ENCODE assay signal across 18 cellular contexts in genomic region chr7:135158141-135158655, GRCh38. TPM values are rescaled to one million over a fixed set of nuclear protein-coding genes. Genes with fewer than 3 reads are reported as not detected.
A peak's percentile ranks its signal among the peaks of the same experiment; 100 is the strongest.
DNase-seq lines count a peak whose midpoint lies in the region; ATAC-seq, FAIRE-seq and TF ChIP-seq lines count a peak whose summit lies in the region.
"Had no signal": no experiment of that assay in that cellular context is flagged by ENCODE, and none has a peak within 500 bp of the region (broad histone marks: within the 10 kb centered on the region; RNA-seq: fewer than 3 reads in every experiment).

No MANE protein-coding gene starts in this region.

- no peak overlapping the region for H2AFZ ChIP-seq in H1 (ENCODE audit: low read length)

- CTCF ChIA-PET in H1 (lab: Charles Lee; ENCODE audit: partially characterized antibody): interaction anchor here (1.2 to 3.5 kb wide), 2 partner anchors 11 to 75 kb away, joined by 3 to 12 read pairs; partner anchors contain the start of gene STRA8
- CTCF ChIA-PET in naive thymus-derived CD4-positive, alpha-beta T cell (lab: Charles Lee): interaction anchor here (0.6 to 1.3 kb wide), 3 partner anchors 10 to 231 kb away, joined by 3 to 5 read pairs (median 3); partner anchors contain the start of genes CYREN and TMEM140

- H4K20me1 ChIP-seq in H1 (replicated peaks in 1 of 2; ENCODE audit: control insufficient read depth in 1 of 2, insufficient read depth in 2 of 2, low read length in 2 of 2): no peaks in the 10 kb centered on the region

- no peak overlapping the region for H3K4me3 Mint-ChIP-seq in natural killer cell
- no peak overlapping the region for H3K4me3 Mint-ChIP-seq in natural killer cell treated with Interleukin-12 subunit alpha and Interleukin-12 subunit beta and Interleukin-15 and Interleukin-18, amount 100 ng/mL, for 72 hours
- H3K4me3 Mint-ChIP-seq in naive thymus-derived CD4-positive, alpha-beta T cell: no peak overlapping the region

- TF ChIP-seq CTCF in natural killer cell (IDR thresholded peaks at IDR 0.05) (no peak), H1 (IDR thresholded peaks at IDR 0.05; ENCODE audit: control extremely low read depth in 1 of 3, insufficient read depth in 1 of 3, low read depth in 1 of 3, low read length in 3 of 3) (no peak), lower lobe of right lung (IDR thresholded peaks at IDR 0.05) (no peak), vagina (IDR thresholded peaks at IDR 0.05) (no peak), body of pancreas (IDR thresholded peaks at IDR 0.05) (no peak)

- TF ChIP-seq POLR2A in H1 (IDR thresholded peaks at IDR 0.05; ENCODE audit: control extremely low read depth in 1 of 2, low read depth in 2 of 2, low read length in 2 of 2): no peak
- no peak for TF ChIP-seq POLR2A in vagina (IDR thresholded peaks at IDR 0.05)
- TF ChIP-seq POLR2A in body of pancreas (IDR thresholded peaks at IDR 0.05): no peak

- H3K27ac ChIP-seq in H1 (ENCODE audit: low read depth, low read length): no peak overlapping the region
- H3K27ac ChIP-seq in lower lobe of right lung: peak overlapping the region; percentile 40
- peak overlapping the region; percentile 56 for H3K27ac ChIP-seq in vagina
- no peak overlapping the region for H3K27ac ChIP-seq in substantia nigra (ENCODE audit: low read depth, low read length, poor library complexity, severe bottlenecking)
- H3K27ac ChIP-seq in naive thymus-derived CD4-positive, alpha-beta T cell (ENCODE audit: low read depth, low read length): no peak overlapping the region
- H3K27ac ChIP-seq in body of pancreas: peak overlapping the region in 1 of 4 donors; percentile 4
- H3K27ac ChIP-seq: cardiac muscle cell, epithelial cell of prostate, suprapubic skin had no signal

- peaks cover 82 to 85% of the 10 kb centered on the region in 2 donors for H3K4me1 Mint-ChIP-seq in natural killer cell
- peaks cover 57 to 80% of the 10 kb centered on the region in 2 donors for H3K4me1 Mint-ChIP-seq in natural killer cell treated with Interleukin-12 subunit alpha and Interleukin-12 subunit beta and Interleukin-15 and Interleukin-18, amount 100 ng/mL, for 72 hours (ENCODE audit: low read depth in 2 of 2)
- H3K4me1 Mint-ChIP-seq in naive thymus-derived CD4-positive, alpha-beta T cell: peaks cover 48 to 71% (median 61%) of the 10 kb centered on the region in 7 donors

- H3K56ac ChIP-seq in H1 (replicated peaks; ENCODE audit: insufficient read length, low read depth, low read length): no peak overlapping the region

- H4K91ac ChIP-seq in H1 (replicated peaks; ENCODE audit: insufficient read length, low read length): no peak overlapping the region

- no peak overlapping the region for H3K9ac ChIP-seq in H1 (replicated peaks in 1 of 4; ENCODE audit: extremely low read depth in 1 of 4, low read depth in 3 of 4, low read length in 3 of 4)

- intact Hi-C loops in natural killer cell (cut with micrococcal nuclease): no loop called here
- intact Hi-C loops in lower lobe of right lung (cut with DNase I): no loop called here
- intact Hi-C loops in vagina (cut with DNase I): no loop called here
- intact Hi-C loops in naive thymus-derived CD4-positive, alpha-beta T cell (cut with micrococcal nuclease): no loop called here
- intact Hi-C loops in body of pancreas (cut with DNase I): no loop called here

- peak overlapping the region; percentile 52 for H2BK5ac ChIP-seq in H1 (ENCODE audit: low read depth, low read length)

- H3K4ac ChIP-seq in H1 (replicated peaks; ENCODE audit: insufficient read length, low read depth, low read length): no peak overlapping the region

- no peaks in the 10 kb centered on the region; the same call in 1 of the 2 replicates for H3K79me1 ChIP-seq in H1 (ENCODE audit: low read depth, low read length)

- H3K23ac ChIP-seq in H1 (ENCODE audit: insufficient read length): no peak overlapping the region

- POLR2A ChIA-PET in H1 (lab: Charles Lee; ENCODE audit: partially characterized antibody): interaction anchor here (0.9 to 5.7 kb wide), 3 partner anchors 11 to 16 kb away, joined by 3 to 32 read pairs (median 4); partner anchors contain the start of genes CYREN and TMEM140
- POLR2A ChIA-PET in naive thymus-derived CD4-positive, alpha-beta T cell (lab: Charles Lee): interaction anchor here (1.1 to 3.2 kb wide), 5 partner anchors 8 to 517 kb away, joined by 3 to 28 read pairs (median 8); partner anchors contain the start of genes CYREN and TMEM140

- no peak overlapping the region for H2BK15ac ChIP-seq in H1 (ENCODE audit: low read length)

- TF ChIP-seq EP300 in H1 (IDR thresholded peaks at IDR 0.05; ENCODE audit: borderline replicate concordance in 1 of 2, low read depth in 2 of 2, low read length in 2 of 2): no peak

- WGBS in H1 (ENCODE audit: extremely low coverage in 1 of 2, insufficient coverage in 1 of 2, insufficient read length in 1 of 2, insufficient replicate concordance in 2 of 2, low coverage in 1 of 2, low lambda C conversion rate in 2 of 2, missing lambda C conversion rate in 1 of 2), 2 experiments: 82% methylated on average over 1 of the region's 1 CpG; no CpG with 5 or more reads in 1 of the 2 experiments
- WGBS in body of pancreas, 2 donors: 100% methylated on average over 1 of the region's 1 CpG

- no peak overlapping the region for H3K14ac ChIP-seq in H1 (ENCODE audit: insufficient read length)

- H2AK5ac ChIP-seq in H1 (ENCODE audit: low read depth, low read length): no peak overlapping the region

- no peak for DNase-seq in natural killer cell
- no peak for DNase-seq in natural killer cell treated with Interleukin-12 subunit alpha and Interleukin-12 subunit beta and Interleukin-15 and Interleukin-18, amount 100 ng/mL, for 72 hours (ENCODE audit: low spot score)
- no peak for DNase-seq in H1 (ENCODE audit: low read depth in 1 of 2, low spot score in 2 of 2)
- DNase-seq in lower lobe of right lung: no peak
- no peak for DNase-seq in vagina (ENCODE audit: extremely low spot score in 2 of 2)
- no peak for DNase-seq in substantia nigra (lab: John Stamatoyannopoulos, UW)
- DNase-seq in naive thymus-derived CD4-positive, alpha-beta T cell: no peak
- DNase-seq in body of pancreas: no peak
- DNase-seq: DMS153; dorsolateral prefrontal cortex; foreskin fibroblast; GDM1; NCI-H1694; NCI-H526 treated with DMSO at 0.1 percent for 48 hours; stimulated activated CD4-positive, alpha-beta T cell treated with anti-CD3 and anti-CD28 coated beads, Interleukin-12 subunit alpha, Interleukin-12 subunit beta, amount 100 ng/mL, for 4 hours had no signal

- no peaks in the 10 kb centered on the region for H3K27me3 ChIP-seq in H1 (replicated peaks in 1 of 4; ENCODE audit: control insufficient read depth in 3 of 4, extremely low read depth in 1 of 4, insufficient read depth in 3 of 4, low read length in 3 of 4)
- no peaks in the 10 kb centered on the region for H3K27me3 ChIP-seq in lower lobe of right lung (ENCODE audit: low read depth)
- no peaks in the 10 kb centered on the region for H3K27me3 ChIP-seq in vagina
- H3K27me3 ChIP-seq in naive thymus-derived CD4-positive, alpha-beta T cell (ENCODE audit: control insufficient read depth in 2 of 2, insufficient read depth in 2 of 2, low read length in 2 of 2): no peaks in the 10 kb centered on the region
- H3K27me3 ChIP-seq in body of pancreas: no peaks in the 10 kb centered on the region
- H3K27me3 ChIP-seq: cardiac muscle cell, dorsolateral prefrontal cortex, suprapubic skin had no signal

- H4K5ac ChIP-seq in H1 (ENCODE audit: insufficient read length, low read depth, low read length): no peak overlapping the region

- peaks cover 0 to 7% (median 1%) of the 10 kb centered on the region in 4 experiments; a peak in 3 of 8 replicates for H3K36me3 ChIP-seq in H1 (ENCODE audit: control insufficient read depth in 2 of 4, insufficient read depth in 4 of 4, low read length in 3 of 4)
- H3K36me3 ChIP-seq in lower lobe of right lung: no peaks in the 10 kb centered on the region
- no peaks in the 10 kb centered on the region for H3K36me3 ChIP-seq in vagina
- H3K36me3 ChIP-seq in naive thymus-derived CD4-positive, alpha-beta T cell (ENCODE audit: control insufficient read depth in 2 of 3, insufficient read depth in 3 of 3, low read length in 3 of 3): peaks cover 0 to 15% (median 0%) of the 10 kb centered on the region in 3 experiments
- H3K36me3 ChIP-seq in body of pancreas (replicated peaks in 1 of 2; ENCODE audit: insufficient read depth in 1 of 2, low read depth in 2 of 2): no peaks in the 10 kb centered on the region
- H3K36me3 ChIP-seq: cardiac muscle cell, suprapubic skin had no signal

- no peaks in the 10 kb centered on the region for H3K27me3 Mint-ChIP-seq in natural killer cell (ENCODE audit: low read depth in 2 of 2)
- H3K27me3 Mint-ChIP-seq in natural killer cell treated with Interleukin-12 subunit alpha and Interleukin-12 subunit beta and Interleukin-15 and Interleukin-18, amount 100 ng/mL, for 72 hours: no peaks in the 10 kb centered on the region
- H3K27me3 Mint-ChIP-seq in naive thymus-derived CD4-positive, alpha-beta T cell: no peaks in the 10 kb centered on the region

- no peaks in the 10 kb centered on the region for H3K23me2 ChIP-seq in H1 (ENCODE audit: low read depth, low read length)

- no peak for TF ChIP-seq RAD21 in H1 (IDR thresholded peaks at IDR 0.05 in 1 of 2, conservative IDR thresholded peaks at IDR 0.05 in 1 of 2; ENCODE audit: low read depth in 2 of 2, low read length in 2 of 2)

- no peak for FAIRE-seq in H1 (lab: Jason Lieb, UNC)

- no peak overlapping the region for H2BK120ac ChIP-seq in H1 (replicated peaks; ENCODE audit: low read depth, low read length)

- H3K18ac ChIP-seq in H1 (ENCODE audit: extremely low read depth, low read length): no peak overlapping the region

- no peak overlapping the region for H4K8ac ChIP-seq in H1 (ENCODE audit: extremely low read depth, insufficient read depth, low read length)

- H2BK20ac ChIP-seq in H1 (ENCODE audit: low read length): no peak overlapping the region

- H3K4me1 ChIP-seq in H1 (replicated peaks in 1 of 4; ENCODE audit: control insufficient read depth in 3 of 4, insufficient read depth in 4 of 4, low read length in 3 of 4) (0 out of 7 replicates have a peak, but pooled peaks cover 0 to 2% (median 0%) of the 10 kb centered on the region in 4 experiments), lower lobe of right lung (peaks cover 53% of the 10 kb centered on the region), vagina (peaks cover 34% of the 10 kb centered on the region), body of pancreas (peaks cover 16% of the 10 kb centered on the region)
- peaks cover 11 to 24% of the 10 kb centered on the region in 2 donors for H3K4me1 ChIP-seq in naive thymus-derived CD4-positive, alpha-beta T cell (ENCODE audit: control insufficient read depth in 2 of 2, insufficient read depth in 2 of 2, low read length in 2 of 2)

- H2BK12ac ChIP-seq in H1 (ENCODE audit: low read depth, low read length): no peak overlapping the region

- H3K27ac Mint-ChIP-seq in natural killer cell: peak overlapping the region; percentile 24 to 80
- peak overlapping the region in 1 of 2 donors; percentile 95 for H3K27ac Mint-ChIP-seq in natural killer cell treated with Interleukin-12 subunit alpha and Interleukin-12 subunit beta and Interleukin-15 and Interleukin-18, amount 100 ng/mL, for 72 hours
- peak overlapping the region in 2 of 9 donors; percentile 14 to 66 for H3K27ac Mint-ChIP-seq in naive thymus-derived CD4-positive, alpha-beta T cell

- H3K36me3 Mint-ChIP-seq in natural killer cell: peaks cover 29% of the 10 kb centered on the region
- H3K36me3 Mint-ChIP-seq in natural killer cell treated with Interleukin-12 subunit alpha and Interleukin-12 subunit beta and Interleukin-15 and Interleukin-18, amount 100 ng/mL, for 72 hours: peaks cover 68% of the 10 kb centered on the region
- H3K36me3 Mint-ChIP-seq in naive thymus-derived CD4-positive, alpha-beta T cell: peaks cover 53 to 94% (median 84%) of the 10 kb centered on the region in 5 donors

- H3K4me2 ChIP-seq in H1 (ENCODE audit: insufficient read depth in 1 of 2, low read depth in 2 of 2, low read length in 2 of 2): no peak overlapping the region

- H3K4me3 ChIP-seq in H1 (ENCODE audit: extremely low read depth in 1 of 4, insufficient read depth in 2 of 4, low read depth in 3 of 4, low read length in 4 of 4) (no peak overlapping the region), lower lobe of right lung (no peak overlapping the region), vagina (no peak overlapping the region), body of pancreas (no peak overlapping the region)
- H3K4me3 ChIP-seq in naive thymus-derived CD4-positive, alpha-beta T cell (ENCODE audit: low read length): no peak overlapping the region
- H3K4me3 ChIP-seq: cardiac muscle cell, dorsolateral prefrontal cortex, suprapubic skin had no signal

- no peaks in the 10 kb centered on the region for H3K79me2 ChIP-seq in H1 (ENCODE audit: control insufficient read depth in 1 of 2, insufficient read depth in 2 of 2, low read length in 2 of 2)

- peak in 1 of 3 donors; percentile 21 for ATAC-seq in natural killer cell
- no peak for ATAC-seq in natural killer cell treated with Interleukin-12 subunit alpha and Interleukin-12 subunit beta and Interleukin-15 and Interleukin-18, amount 100 ng/mL, for 72 hours
- no peak for ATAC-seq in lower lobe of right lung
- no peak for ATAC-seq in naive thymus-derived CD4-positive, alpha-beta T cell
- ATAC-seq in body of pancreas: no peak

- H3K9me3 ChIP-seq in H1 (ENCODE audit: insufficient read depth in 2 of 2, low read depth in 1 of 2, low read length in 1 of 2) (peaks cover 22 to 25% of the 10 kb centered on the region in 2 experiments), lower lobe of right lung (peaks cover 5% of the 10 kb centered on the region), vagina (peaks cover 4% of the 10 kb centered on the region), body of pancreas (no peaks in the 10 kb centered on the region)
- peaks cover 0 to 38% (median 9%) of the 10 kb centered on the region in 3 experiments for H3K9me3 ChIP-seq in naive thymus-derived CD4-positive, alpha-beta T cell (ENCODE audit: control insufficient read depth in 2 of 3, low read length in 3 of 3)

- peaks cover 9 to 14% of the 10 kb centered on the region in 2 donors for H3K9me3 Mint-ChIP-seq in natural killer cell
- peaks cover 31% of the 10 kb centered on the region for H3K9me3 Mint-ChIP-seq in natural killer cell treated with Interleukin-12 subunit alpha and Interleukin-12 subunit beta and Interleukin-15 and Interleukin-18, amount 100 ng/mL, for 72 hours
- H3K9me3 Mint-ChIP-seq in naive thymus-derived CD4-positive, alpha-beta T cell: peaks cover 14 to 60% (median 35%) of the 10 kb centered on the region in 11 donors

RNA-seq across cellular contexts. Expression of gene TMEM140, which starts 10.3 kb away (rescaled TPM):
- total RNA-seq in natural killer cell: 10 to 100 TPM; 60.0 to 81.7 (median 76.9) TPM
- total RNA-seq in natural killer cell treated with Interleukin-12 subunit alpha and Interleukin-12 subunit beta and Interleukin-15 and Interleukin-18, amount 100 ng/mL, for 72 hours: 10 to 100 TPM; 10.2 to 17.4 TPM
- total RNA-seq in H1 (2021; fragmentation: NEBNext Ultra II Directional; extraction: Animal tissue kit (Norgen Biotek cat#: 25700)): not detected in 2 replicates
- not detected in 2 replicates for polyA plus RNA-seq in H1 (2011; rRNA removed)
- polyA plus RNA-seq in H1 (2011; cell fraction: cytosol; rRNA removed): not detected
- not detected for polyA plus RNA-seq in H1 (2011; cell fraction: nucleus; rRNA removed)
- polyA plus RNA-seq in H1 (2012, experiment 1 of 2): 9.2 to 11.8 TPM (median 11.1 TPM) in 4 replicates
- polyA plus RNA-seq in H1 (2012, experiment 2 of 2): 3.7 TPM
- not detected for polyA plus RNA-seq in H1 (2013, experiment 1 of 2)
- polyA plus RNA-seq in H1 (2013, experiment 2 of 2): not detected
- 0.09 TPM in 1 of 2 replicates, not detected in the other for polyA minus RNA-seq in H1 (2011; rRNA and poly(A)+ RNA removed)
- not detected for polyA minus RNA-seq in H1 (2011; cell fraction: cytosol; rRNA and poly(A)+ RNA removed)
- polyA minus RNA-seq in H1 (2011; cell fraction: nucleus; rRNA and poly(A)+ RNA removed): not detected
- 39.3 TPM for total RNA-seq in lower lobe of right lung
- 20.4 TPM for total RNA-seq in vagina
- 10 to 100 TPM; 17.8 to 44.7 (median 20.4) TPM for total RNA-seq in naive thymus-derived CD4-positive, alpha-beta T cell
- 10 to 100 TPM; 16.8 to 29.4 TPM for polyA plus RNA-seq in naive thymus-derived CD4-positive, alpha-beta T cell
- 1 to 10 TPM; 4.0 to 9.6 TPM for total RNA-seq in body of pancreas
- total RNA-seq: cardiac muscle cell had no signal

RNA-seq across cellular contexts. Expression of gene CYREN, which starts 12.3 kb away (rescaled TPM):
- total RNA-seq in natural killer cell (10 to 100 TPM; 26.1 to 33.9 (median 33.8) TPM), lower lobe of right lung (39.6 TPM), vagina (33.4 TPM), body of pancreas (10 to 100 TPM; 32.9 to 40.5 TPM)
- total RNA-seq in natural killer cell treated with Interleukin-12 subunit alpha and Interleukin-12 subunit beta and Interleukin-15 and Interleukin-18, amount 100 ng/mL, for 72 hours: 10 to 100 TPM; 47.2 to 68.5 TPM
- total RNA-seq in H1 (2021; fragmentation: NEBNext Ultra II Directional; extraction: Animal tissue kit (Norgen Biotek cat#: 25700)): 46.0 and 46.2 TPM in 2 replicates
- polyA plus RNA-seq in H1 (2011; rRNA removed): 25.1 and 29.1 TPM in 2 replicates
- 36.9 TPM for polyA plus RNA-seq in H1 (2011; cell fraction: cytosol; rRNA removed)
- polyA plus RNA-seq in H1 (2011; cell fraction: nucleus; rRNA removed): 32.3 TPM
- 33.1 to 39.0 TPM (median 34.3 TPM) in 4 replicates for polyA plus RNA-seq in H1 (2012, experiment 1 of 2)
- polyA plus RNA-seq in H1 (2012, experiment 2 of 2): 21.8 TPM
- polyA plus RNA-seq in H1 (2013, experiment 1 of 2): 24.2 TPM
- polyA plus RNA-seq in H1 (2013, experiment 2 of 2): 23.4 TPM
- polyA minus RNA-seq in H1 (2011; rRNA and poly(A)+ RNA removed): 52.3 and 54.6 TPM in 2 replicates
- polyA minus RNA-seq in H1 (2011; cell fraction: cytosol; rRNA and poly(A)+ RNA removed): 33.2 TPM
- 61.4 TPM for polyA minus RNA-seq in H1 (2011; cell fraction: nucleus; rRNA and poly(A)+ RNA removed)
- total RNA-seq in naive thymus-derived CD4-positive, alpha-beta T cell: 10 to 100 TPM; 25.6 to 50.7 (median 32.0) TPM
- 10 to 100 TPM; 51.6 to 67.9 TPM for polyA plus RNA-seq in naive thymus-derived CD4-positive, alpha-beta T cell

RNA-seq across cellular contexts. Expression of gene WDR91, which starts 53.1 kb away (rescaled TPM):
- total RNA-seq in natural killer cell (10 to 100 TPM; 28.7 to 42.0 (median 39.2) TPM), lower lobe of right lung (27.1 TPM), vagina (31.2 TPM), body of pancreas (10 to 100 TPM; 28.0 to 32.4 TPM)
- total RNA-seq in natural killer cell treated with Interleukin-12 subunit alpha and Interleukin-12 subunit beta and Interleukin-15 and Interleukin-18, amount 100 ng/mL, for 72 hours: 10 to 100 TPM; 11.9 to 22.8 TPM
- 12.7 and 14.7 TPM in 2 replicates for total RNA-seq in H1 (2021; fragmentation: NEBNext Ultra II Directional; extraction: Animal tissue kit (Norgen Biotek cat#: 25700))
- polyA plus RNA-seq in H1 (2011; rRNA removed): 8.2 and 11.2 TPM in 2 replicates
- polyA plus RNA-seq in H1 (2011; cell fraction: cytosol; rRNA removed): 13.0 TPM
- polyA plus RNA-seq in H1 (2011; cell fraction: nucleus; rRNA removed): 38.4 TPM
- 4.8 to 9.7 TPM (median 9.0 TPM) in 4 replicates for polyA plus RNA-seq in H1 (2012, experiment 1 of 2)
- 6.7 TPM for polyA plus RNA-seq in H1 (2012, experiment 2 of 2)
- polyA plus RNA-seq in H1 (2013, experiment 1 of 2): 5.7 TPM
- polyA plus RNA-seq in H1 (2013, experiment 2 of 2): 5.6 TPM
- polyA minus RNA-seq in H1 (2011; rRNA and poly(A)+ RNA removed): 13.2 and 16.6 TPM in 2 replicates
- polyA minus RNA-seq in H1 (2011; cell fraction: cytosol; rRNA and poly(A)+ RNA removed): 6.8 TPM
- polyA minus RNA-seq in H1 (2011; cell fraction: nucleus; rRNA and poly(A)+ RNA removed): 10.2 TPM
- total RNA-seq in naive thymus-derived CD4-positive, alpha-beta T cell: 10 to 100 TPM; 18.2 to 59.2 (median 37.0) TPM
- 1 to 10 TPM; 3.5 to 9.3 TPM for polyA plus RNA-seq in naive thymus-derived CD4-positive, alpha-beta T cell

Comparison
In these comparisons a context has a peak if more than half of its experiments do, and no peak if none do; other contexts are left out.
1. H3K27ac ChIP-seq: peak in lower lobe of right lung (single experiment) and vagina (single experiment); none in H1 (single experiment), substantia nigra (single experiment) and naive thymus-derived CD4-positive, alpha-beta T cell (single experiment).